ENCODE assay signal across 28 cellular contexts in the genomic region with DNA sequence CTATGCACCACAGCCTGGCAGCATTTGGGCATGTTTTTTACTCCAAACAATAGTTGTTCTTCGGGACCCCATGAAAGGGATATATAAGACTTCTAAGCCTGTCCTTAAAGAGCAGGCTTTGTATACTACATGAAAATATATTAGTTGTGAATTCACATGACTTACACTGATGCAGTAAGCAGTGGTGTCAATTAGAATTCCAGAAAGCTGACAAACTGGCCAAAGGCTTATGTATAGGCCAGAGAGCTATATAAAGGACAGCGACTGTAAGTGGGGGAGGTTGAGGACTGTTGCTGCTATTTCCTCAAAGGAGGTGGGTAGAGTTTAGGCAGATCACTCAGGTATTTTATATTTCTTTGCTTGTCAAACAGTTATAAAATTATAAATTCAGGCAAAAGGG. TPM values are rescaled to one million over a fixed set of nuclear protein-coding genes. Genes with fewer than 3 reads are reported as not detected.
A peak's percentile ranks its signal among the peaks of the same experiment; 100 is the strongest.
DNase-seq lines count a peak whose midpoint lies in the region; ATAC-seq, FAIRE-seq and TF ChIP-seq lines count a peak whose summit lies in the region.
"Had no signal": no experiment of that assay in that cellular context is flagged by ENCODE, and none has a peak within 500 bp of the region (broad histone marks: within the 10 kb centered on the region; RNA-seq: fewer than 3 reads in every experiment).

No MANE protein-coding gene starts in this region.

- no peak for FAIRE-seq in urothelium cell line (lab: Jason Lieb, UNC)
- FAIRE-seq: GM12891 had no signal

- intact Hi-C loops in left ventricle myocardium inferior (cut with micrococcal nuclease), result no loop called here

- H3K27ac ChIP-seq in cardiac muscle cell (peak overlapping the region; percentile 46), left ventricle myocardium inferior (replicated peaks) (no peak overlapping the region), brain microvascular endothelial cell (no peak overlapping the region)
- H3K27ac ChIP-seq: body of pancreas, gastrocnemius medialis, neural progenitor cell, prostate gland, sigmoid colon, suprapubic skin had no signal

- peaks cover under 1% of the 10 kb centered on the region for H3K36me3 ChIP-seq in cardiac muscle cell
- H3K36me3 ChIP-seq in left ventricle myocardium inferior, result peaks cover 1% of the 10 kb centered on the region
- no peaks in the 10 kb centered on the region for H3K36me3 ChIP-seq in brain microvascular endothelial cell (replicated peaks)
- H3K36me3 ChIP-seq: prostate gland had no signal

- H3K27me3 ChIP-seq in cardiac muscle cell, result no peaks in the 10 kb centered on the region
- H3K27me3 ChIP-seq in left ventricle myocardium inferior (ENCODE audit: low read depth), result no peaks in the 10 kb centered on the region
- no peaks in the 10 kb centered on the region for H3K27me3 ChIP-seq in brain microvascular endothelial cell (replicated peaks)
- H3K27me3 ChIP-seq: body of pancreas, gastrocnemius medialis, neural progenitor cell, sigmoid colon, suprapubic skin had no signal

- in situ Hi-C loops in brain microvascular endothelial cell (cut with HindIII; ENCODE audit: low pct_ligation_motif_present, low sequenced_read_pairs), result no loop called here

- TF ChIP-seq CTCF in cardiac muscle cell (IDR thresholded peaks at IDR 0.05; ENCODE audit: low read depth, low read length) (no peak), left ventricle myocardium inferior (IDR thresholded peaks at IDR 0.05; ENCODE audit: borderline replicate concordance) (no peak), brain microvascular endothelial cell (IDR thresholded peaks at IDR 0.05; ENCODE audit: low read depth, low read length, missing control alignments) (no peak)

- H3K4me3 ChIP-seq in cardiac muscle cell (no peak overlapping the region), left ventricle myocardium inferior (no peak overlapping the region), brain microvascular endothelial cell (ENCODE audit: low read depth, low read length) (no peak overlapping the region)
- H3K4me3 ChIP-seq: body of pancreas, gastrocnemius medialis, neural progenitor cell, prostate gland, sigmoid colon, suprapubic skin had no signal

- DNase-seq in cardiac muscle cell (ENCODE audit: low read depth in 1 of 2, low spot score in 1 of 2) (no peak), left ventricle myocardium inferior (no peak), brain microvascular endothelial cell (peak; percentile 22), iris pigment epithelial cell (ENCODE audit: low read depth) (peak; percentile 65), NCI-H345 treated with DMSO at 0.1 percent for 48 hours (lab: John Stamatoyannopoulos, UW; ENCODE audit: unreplicated experiment) (no peak), urothelium cell line (ENCODE audit: low spot score) (no peak)
- DNase-seq: 8988T; activated CD8-positive, alpha-beta T cell treated with anti-CD3 and anti-CD28 coated beads for 36 hours; activated gamma-delta T cell; body of pancreas; CD4-positive, alpha-beta T cell; gastrocnemius medialis; GOT3; NCI-H1105; NCI-H187 treated with DMSO at 0.1 percent for 48 hours; NCI-H2227 treated with DMSO at 0.1 percent for 48 hours; NCI-H748 treated with DMSO at 0.1 percent for 48 hours; sigmoid colon; stimulated activated CD4-positive, alpha-beta T cell treated with anti-CD3 and anti-CD28 coated beads, Interleukin-15, amount 100 ng/mL, for 24 hours; stimulated activated naive CD4-positive, alpha-beta T cell; T-helper 1 cell had no signal

- no peaks in the 10 kb centered on the region for H3K9me3 ChIP-seq in cardiac muscle cell (ENCODE audit: low read depth)
- no peaks in the 10 kb centered on the region for H3K9me3 ChIP-seq in left ventricle myocardium inferior (replicated peaks)
- H3K9me3 ChIP-seq: body of pancreas, gastrocnemius medialis, prostate gland, sigmoid colon, suprapubic skin had no signal

- ATAC-seq in HG02884 (IDR thresholded peaks at IDR 0.05; ENCODE audit: unreplicated experiment), result no peak
- ATAC-seq in HG02973 (IDR thresholded peaks at IDR 0.05; ENCODE audit: unreplicated experiment), result no peak
- ATAC-seq: activated CD4-positive, CD25-positive, alpha-beta regulatory T cell treated with anti-CD3 and anti-CD28 coated beads, Interleukin-2, amount 50 U/mL, for 24 hours; activated CD8-positive, alpha-beta T cell treated with anti-CD3 and anti-CD28 coated beads for 36 hours; body of pancreas; gastrocnemius medialis had no signal

- H3K4me1 ChIP-seq in cardiac muscle cell (ENCODE audit: low read depth) (peaks cover 24% of the 10 kb centered on the region), left ventricle myocardium inferior (peaks cover 67% of the 10 kb centered on the region)
- H3K4me1 ChIP-seq: prostate gland, suprapubic skin had no signal

RNA-seq across cellular contexts. Expression of a gene that starts 24.8 kb away (rescaled TPM):
- total RNA-seq in cardiac muscle cell (11.8 and 18.5 TPM in 2 replicates), left ventricle myocardium inferior (130 TPM)
- polyA plus RNA-seq in cardiac muscle cell, result 11.7 and 12.5 TPM in 2 replicates

Comparison
In these comparisons a context has a peak if more than half of its experiments do, and no peak if none do; other contexts are left out.
1. DNase-seq: peak in brain microvascular endothelial cell (single experiment) and iris pigment epithelial cell (single experiment); none in cardiac muscle cell (0 of 2), left ventricle myocardium inferior (single experiment), NCI-H345 treated with DMSO at 0.1 percent for 48 hours (single experiment) and urothelium cell line (single experiment).